8 cellular contexts compared by ENCODE assay signal in the genomic region with DNA sequence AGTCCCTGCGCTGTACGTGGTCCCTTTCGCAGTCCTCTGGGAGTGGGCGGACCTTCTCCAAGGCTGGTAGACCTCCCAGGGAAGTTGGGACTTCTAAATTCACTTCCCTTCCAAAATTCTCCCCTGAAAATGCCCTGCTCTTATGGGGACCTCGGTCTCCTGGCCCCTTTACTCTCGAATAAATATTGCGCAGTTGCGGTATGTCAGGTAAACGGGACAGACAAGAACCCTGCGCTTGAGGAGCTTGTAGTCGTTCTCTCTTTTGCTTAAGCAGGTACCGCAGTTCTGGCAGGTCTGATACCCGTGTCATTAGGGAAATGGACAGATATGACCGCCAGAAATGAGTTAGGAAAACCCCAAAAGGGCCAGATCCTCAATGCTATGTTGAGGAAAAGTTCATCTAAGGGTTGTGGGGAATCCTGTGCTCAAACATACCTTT. TPM values are rescaled to one million over a fixed set of nuclear protein-coding genes. Genes with fewer than 3 reads are reported as not detected.
DNase-seq lines count a peak whose midpoint lies in the region; ATAC-seq and TF ChIP-seq lines count a peak whose summit lies in the region.

No MANE protein-coding gene starts in this region.

- peaks cover 4% of the 10 kb centered on the region for H3K36me3 Mint-ChIP-seq in progenitor cell of endocrine pancreas (ENCODE audit: insufficient read depth)

- H3K9me3 ChIP-seq in NT2/D1 (ENCODE audit: insufficient read depth, low read length): peaks cover 8% of the 10 kb centered on the region; the same call in 1 of the 2 replicates

- H3K36me3 ChIP-seq in NT2/D1 (ENCODE audit: insufficient read depth, insufficient read length, low read length): peaks cover 33% of the 10 kb centered on the region

- H3K27me3 Mint-ChIP-seq in progenitor cell of endocrine pancreas: no peaks in the 10 kb centered on the region

- peak overlapping the region; percentile 95 for H3K4me3 Mint-ChIP-seq in progenitor cell of endocrine pancreas (ENCODE audit: low read depth)

- no peaks in the 10 kb centered on the region for H3K27me3 ChIP-seq in NT2/D1 (ENCODE audit: insufficient read depth, insufficient read length)

- H3K27ac Mint-ChIP-seq in progenitor cell of endocrine pancreas: peak overlapping the region; percentile 91

- H3K9me3 Mint-ChIP-seq in progenitor cell of endocrine pancreas (ENCODE audit: low read depth): no peaks in the 10 kb centered on the region

- DNase-seq in NT2/D1 (ENCODE audit: low read depth, low spot score) (no peak), epithelial cell of esophagus (ENCODE audit: low read depth) (peak; percentile 5), progenitor cell of endocrine pancreas (ENCODE audit: low spot score, unreplicated experiment) (no peak), NCI-H2107 treated with DMSO at 0.1 percent for 48 hours (lab: John Stamatoyannopoulos, UW; ENCODE audit: unreplicated experiment) (no peak)

- H3K4me1 Mint-ChIP-seq in progenitor cell of endocrine pancreas (ENCODE audit: low read depth): peaks cover 7% of the 10 kb centered on the region

- ATAC-seq in GM18873 (IDR thresholded peaks at IDR 0.05; ENCODE audit: low FRiP score, unreplicated experiment): peak; percentile 9
- no peak for ATAC-seq in GM18517 (IDR thresholded peaks at IDR 0.05; ENCODE audit: unreplicated experiment)
- ATAC-seq in HG02840 (IDR thresholded peaks at IDR 0.05; ENCODE audit: low FRiP score, unreplicated experiment): no peak
- ATAC-seq in GM21526 (IDR thresholded peaks at IDR 0.05; ENCODE audit: low FRiP score, unreplicated experiment): no peak

- TF ChIP-seq CTCF in epithelial cell of esophagus (IDR thresholded peaks at IDR 0.05; ENCODE audit: insufficient read depth, low read depth, low read length, missing control alignments) (no peak), progenitor cell of endocrine pancreas (IDR thresholded peaks at IDR 0.05; ENCODE audit: unreplicated experiment) (no peak)

- peak overlapping the region; percentile 99 for H3K9ac ChIP-seq in NT2/D1 (ENCODE audit: insufficient read length, low read depth)

- H3K4me3 ChIP-seq in NT2/D1 (ENCODE audit: insufficient read length, low read depth) (peak overlapping the region; percentile 98), epithelial cell of esophagus (ENCODE audit: low read length) (peak overlapping the region; percentile 75)

- peaks cover 8% of the 10 kb centered on the region for H3K4me1 ChIP-seq in NT2/D1 (ENCODE audit: insufficient read depth, insufficient read length)

RNA-seq across cellular contexts. Expression of gene KIF2C, which starts 0.6 kb away (rescaled TPM):
- total RNA-seq in progenitor cell of endocrine pancreas: 26.6 and 28.7 TPM in 2 replicates

RNA-seq across cellular contexts. Expression of gene RNU5D-1, which starts 9.2 kb away (rescaled TPM):
- not detected in 2 replicates for total RNA-seq in progenitor cell of endocrine pancreas

RNA-seq across cellular contexts. Expression of gene RPS8, which starts 35.1 kb away (rescaled TPM):
- total RNA-seq in progenitor cell of endocrine pancreas: 1,808 and 1,842 TPM in 2 replicates

RNA-seq across cellular contexts. Expression of gene BEST4, which starts 47.8 kb away (rescaled TPM):
- 2.1 and 2.4 TPM in 2 replicates for total RNA-seq in progenitor cell of endocrine pancreas

RNA-seq across cellular contexts. Expression of gene PLK3, which starts 60.0 kb away (rescaled TPM):
- total RNA-seq in progenitor cell of endocrine pancreas: 11.8 and 13.3 TPM in 2 replicates
